20 cellular contexts compared by ENCODE assay signal in genomic region chr6:125948455-125948854, GRCh38.
"Had no signal": no experiment of that assay in that cellular context is flagged by ENCODE, and none has a peak within 500 bp of the region (broad histone marks: within the 10 kb centered on the region; RNA-seq: fewer than 3 reads in every experiment).

No MANE protein-coding gene starts in this region.

- H3K9me3 Mint-ChIP-seq: activated CD4-positive, alpha-beta memory T cell treated with anti-CD3 and anti-CD28 coated beads, Interleukin-2, amount 10 ng/mL, durations not matched to agents 7 days and 5 days; activated naive CD8-positive, alpha-beta T cell treated with anti-CD3 and anti-CD28 coated beads, Interleukin-2, amount 10 ng/mL, durations not matched to agents 7 days and 5 days; activated T-cell treated with anti-CD3 and anti-CD28 coated beads, Interleukin-2, amount 50 U/mL, for 72 hours; neural progenitor cell; stimulated activated effector memory CD8-positive, alpha-beta T cell treated with anti-CD3 and anti-CD28 coated beads, Interleukin-12 subunit alpha, Interleukin-12 subunit beta, amount 100 ng/mL, for 72 hours; T-helper 2 cell treated with Interferon-gamma antibody and Interleukin-4, amounts not matched to agents 5 μg/mL and 100 μg/mL, for 36 hours had no signal

- H3K27me3 Mint-ChIP-seq: activated CD4-positive, alpha-beta memory T cell treated with anti-CD3 and anti-CD28 coated beads, Interleukin-2, amount 10 ng/mL, durations not matched to agents 7 days and 5 days had no signal

- H3K36me3 Mint-ChIP-seq: activated naive CD8-positive, alpha-beta T cell treated with anti-CD3 and anti-CD28 coated beads, Interleukin-2, amount 10 ng/mL, durations not matched to agents 7 days and 5 days; neural progenitor cell; stimulated activated effector memory CD8-positive, alpha-beta T cell treated with anti-CD3 and anti-CD28 coated beads, Interleukin-12 subunit alpha, Interleukin-12 subunit beta, amount 100 ng/mL, for 72 hours had no signal

- FAIRE-seq: bronchial epithelial cell, keratinocyte had no signal

- H3K27ac Mint-ChIP-seq: activated CD4-positive, alpha-beta memory T cell treated with anti-CD3 and anti-CD28 coated beads, Interleukin-2, amount 10 ng/mL, durations not matched to agents 7 days and 5 days; activated naive CD8-positive, alpha-beta T cell treated with anti-CD3 and anti-CD28 coated beads, Interleukin-2, amount 10 ng/mL, durations not matched to agents 7 days and 5 days; activated T-cell treated with anti-CD3 and anti-CD28 coated beads, Interleukin-2, amount 50 U/mL, for 72 hours; neural progenitor cell; stimulated activated effector memory CD8-positive, alpha-beta T cell treated with anti-CD3 and anti-CD28 coated beads, Interleukin-12 subunit alpha, Interleukin-12 subunit beta, amount 100 ng/mL, for 72 hours; T-helper 2 cell treated with Interferon-gamma antibody and Interleukin-4, amounts not matched to agents 5 μg/mL and 100 μg/mL, for 36 hours had no signal

- H3K4me1 ChIP-seq: neural progenitor cell had no signal

- H3K4me1 Mint-ChIP-seq: activated naive CD8-positive, alpha-beta T cell treated with anti-CD3 and anti-CD28 coated beads, Interleukin-2, amount 10 ng/mL, durations not matched to agents 7 days and 5 days; neural progenitor cell; stimulated activated effector memory CD8-positive, alpha-beta T cell treated with anti-CD3 and anti-CD28 coated beads, Interleukin-12 subunit alpha, Interleukin-12 subunit beta, amount 100 ng/mL, for 72 hours had no signal

- H3K27me3 ChIP-seq: heart left ventricle, neural progenitor cell, tibial nerve, vagina had no signal

- H3K9ac ChIP-seq: neural progenitor cell had no signal

- H3K4me3 Mint-ChIP-seq: activated CD4-positive, alpha-beta memory T cell treated with anti-CD3 and anti-CD28 coated beads, Interleukin-2, amount 10 ng/mL, durations not matched to agents 7 days and 5 days; activated naive CD8-positive, alpha-beta T cell treated with anti-CD3 and anti-CD28 coated beads, Interleukin-2, amount 10 ng/mL, durations not matched to agents 7 days and 5 days; activated T-cell treated with anti-CD3 and anti-CD28 coated beads, Interleukin-2, amount 50 U/mL, for 72 hours; neural progenitor cell; stimulated activated effector memory CD8-positive, alpha-beta T cell treated with anti-CD3 and anti-CD28 coated beads, Interleukin-12 subunit alpha, Interleukin-12 subunit beta, amount 100 ng/mL, for 72 hours; T-helper 2 cell treated with Interferon-gamma antibody and Interleukin-4, amounts not matched to agents 5 μg/mL and 100 μg/mL, for 36 hours had no signal

- H3K4me2 ChIP-seq: neural progenitor cell had no signal

- H3K4me3 ChIP-seq: esophagus muscularis mucosa, heart left ventricle, left ventricle myocardium inferior, neural progenitor cell, skin epidermis, tibial nerve, vagina had no signal

- H3K36me3 ChIP-seq: esophagus muscularis mucosa, heart left ventricle, left ventricle myocardium inferior, neural progenitor cell, tibial nerve, vagina had no signal

- H3K9me3 ChIP-seq: esophagus muscularis mucosa, heart left ventricle, left ventricle myocardium inferior, tibial nerve, vagina had no signal

- H2AFZ ChIP-seq: neural progenitor cell had no signal

- H3K27ac ChIP-seq: esophagus muscularis mucosa, left ventricle myocardium inferior, neural progenitor cell, vagina, VCaP had no signal

- DNase-seq: activated CD4-positive, alpha-beta memory T cell treated with anti-CD3 and anti-CD28 coated beads, Interleukin-2, amount 10 ng/mL, durations not matched to agents 7 days and 5 days; activated CD8-positive, alpha-beta memory T cell treated with anti-CD3 and anti-CD28 coated beads, Interleukin-2, amount 50 U/mL, for 4 hours; activated gamma-delta T cell treated with Interleukin-2 at 50 U/mL for 16 hours; activated naive CD8-positive, alpha-beta T cell treated with anti-CD3 and anti-CD28 coated beads, Interleukin-2, amount 10 ng/mL, durations not matched to agents 7 days and 5 days; activated T-cell treated with anti-CD3 and anti-CD28 coated beads, Interleukin-2, amount 50 U/mL, for 72 hours; aorta; foreskin fibroblast; heart left ventricle; left ventricle myocardium inferior; posterior cingulate gyrus had no signal

- ATAC-seq: activated T-cell treated with anti-CD3 and anti-CD28 coated beads, Interleukin-2, amount 50 U/mL, for 72 hours; heart left ventricle; stimulated activated effector memory CD8-positive, alpha-beta T cell treated with anti-CD3 and anti-CD28 coated beads, Interleukin-12 subunit alpha, Interleukin-12 subunit beta, amount 100 ng/mL, for 72 hours had no signal
